9 cellular contexts compared by ENCODE assay signal in genomic region chr6:130602151-130602770, GRCh38.
DNase-seq lines count a peak whose midpoint lies in the region; ATAC-seq and TF ChIP-seq lines count a peak whose summit lies in the region.
"Had no signal": no experiment of that assay in that cellular context is flagged by ENCODE, and none has a peak within 500 bp of the region (broad histone marks: within the 10 kb centered on the region; RNA-seq: fewer than 3 reads in every experiment).

No MANE protein-coding gene starts in this region.

- intact Hi-C loops in A673 (cut with micrococcal nuclease; ENCODE audit: unreplicated experiment) = loop anchor here (5.0 kb wide), 3 partner anchors 100 to 780 kb away; no protein-coding TSS in a partner anchor
- intact Hi-C loops in activated CD4-positive, alpha-beta T cell treated with anti-CD3 and anti-CD28 coated beads, Interleukin-2, amount 10 ng/mL, durations not matched to agents 24 days and 14 days (cut with micrococcal nuclease) = loop anchor here (1.0 to 5.0 kb wide), 2 partner anchors 20 to 85 kb away; no protein-coding TSS in a partner anchor

- peak overlapping the region; percentile 85 for H3K27ac ChIP-seq in A673 (ENCODE audit: low read depth, low read length, poor library complexity, severe bottlenecking)
- no peak overlapping the region for H3K27ac ChIP-seq in Karpas-422 (ENCODE audit: low read length)

- no peaks in the 10 kb centered on the region for H3K79me2 ChIP-seq in Karpas-422 (ENCODE audit: low read length)

- H3K4me1 Mint-ChIP-seq in HFFc6 (ENCODE audit: low read depth) = peaks cover 82% of the 10 kb centered on the region
- peaks cover 29% of the 10 kb centered on the region for H3K4me1 Mint-ChIP-seq in activated CD4-positive, alpha-beta T cell treated with anti-CD3 and anti-CD28 coated beads, Interleukin-2, amount 10 ng/mL, durations not matched to agents 24 days and 14 days

- peaks cover 14% of the 10 kb centered on the region for H3K36me3 Mint-ChIP-seq in HFFc6 (ENCODE audit: low read depth)
- peaks cover 18% of the 10 kb centered on the region for H3K36me3 Mint-ChIP-seq in activated CD4-positive, alpha-beta T cell treated with anti-CD3 and anti-CD28 coated beads, Interleukin-2, amount 10 ng/mL, durations not matched to agents 24 days and 14 days (ENCODE audit: low read depth)
- H3K36me3 Mint-ChIP-seq: memory B cell had no signal

- 0 out of 2 replicates have a peak, but pooled peaks cover 2% of the 10 kb centered on the region for H3K9me2 ChIP-seq in Karpas-422 (replicated peaks; ENCODE audit: insufficient read depth, low read length)

- H3K9ac ChIP-seq in Karpas-422 (ENCODE audit: low read length) = no peak overlapping the region

- no peak overlapping the region for H3K4me3 ChIP-seq in A673 (ENCODE audit: low read depth, low read length, poor library complexity, severe bottlenecking)
- no peak overlapping the region for H3K4me3 ChIP-seq in Karpas-422 (ENCODE audit: low read length)

- H3K9me3 ChIP-seq in A673 (ENCODE audit: low read depth, low read length, poor library complexity, severe bottlenecking) = no peaks in the 10 kb centered on the region
- H3K9me3 ChIP-seq in Karpas-422 (ENCODE audit: low read length) = no peaks in the 10 kb centered on the region

- POLR2A ChIA-PET in A673 (lab: Charles Lee; ENCODE audit: low non-redundant PET) = no interaction called here

- H3K4me3 Mint-ChIP-seq in HFFc6 = peak overlapping the region; percentile 46
- peak overlapping the region; percentile 16 for H3K4me3 Mint-ChIP-seq in activated CD4-positive, alpha-beta T cell treated with anti-CD3 and anti-CD28 coated beads, Interleukin-2, amount 10 ng/mL, durations not matched to agents 24 days and 14 days
- H3K4me3 Mint-ChIP-seq: memory B cell had no signal

- CTCF ChIA-PET in A673 (lab: Charles Lee) = interaction anchor here (0.5 to 0.6 kb wide), 3 partner anchors 23 to 461 kb away, joined by 3 to 9 read pairs (median 3); partner anchors contain the start of gene EPB41L2

- H3K27me3 ChIP-seq in A673 (replicated peaks; ENCODE audit: insufficient read depth, low read depth, low read length, poor library complexity) = no peaks in the 10 kb centered on the region
- H3K27me3 ChIP-seq in Karpas-422 (ENCODE audit: low read length) = no peaks in the 10 kb centered on the region

- no peak overlapping the region for H2AFZ ChIP-seq in Karpas-422 (ENCODE audit: low read length)

- H3K4me2 ChIP-seq in Karpas-422 (ENCODE audit: low read depth, low read length, poor library complexity, severe bottlenecking) = no peak overlapping the region

- H4K20me1 ChIP-seq in Karpas-422 (ENCODE audit: insufficient read depth, low read depth, low read length) = no peaks in the 10 kb centered on the region

- TF ChIP-seq CTCF in A673 (conservative IDR thresholded peaks at IDR 0.05; ENCODE audit: low read depth, low read length) (no peak), HFFc6 (IDR thresholded peaks at IDR 0.05) (no peak)

- DNase-seq in A673 (ENCODE audit: low spot score) = peak; percentile 96
- peak; percentile 99 for DNase-seq in HFFc6
- DNase-seq in activated CD4-positive, alpha-beta T cell treated with anti-CD3 and anti-CD28 coated beads, Interleukin-2, amount 10 ng/mL, durations not matched to agents 24 days and 14 days = peak; percentile 65
- DNase-seq in glomerular visceral epithelial cell (ENCODE audit: extremely low spot score) = peak; percentile 81
- DNase-seq in NCI-H524 treated with DMSO at 0.1 percent for 48 hours (lab: John Stamatoyannopoulos, UW) = no peak
- DNase-seq in Karpas-422 = no peak

- peaks cover 3% of the 10 kb centered on the region for H3K27me3 Mint-ChIP-seq in HFFc6 (ENCODE audit: insufficient read depth)
- H3K27me3 Mint-ChIP-seq in activated CD4-positive, alpha-beta T cell treated with anti-CD3 and anti-CD28 coated beads, Interleukin-2, amount 10 ng/mL, durations not matched to agents 24 days and 14 days = peaks cover 2% of the 10 kb centered on the region
- H3K27me3 Mint-ChIP-seq: memory B cell had no signal

- H3K27ac Mint-ChIP-seq in HFFc6 = peak overlapping the region; percentile 74
- H3K27ac Mint-ChIP-seq in activated CD4-positive, alpha-beta T cell treated with anti-CD3 and anti-CD28 coated beads, Interleukin-2, amount 10 ng/mL, durations not matched to agents 24 days and 14 days = peak overlapping the region; percentile 50
- H3K27ac Mint-ChIP-seq: memory B cell had no signal

- no TSS peak for BruUV-seq in A673 (replicated peaks; lab: Mats Ljungman, UMichigan)

- no peak for ATAC-seq in GM21447 (IDR thresholded peaks at IDR 0.05; ENCODE audit: unreplicated experiment)
- no peak for ATAC-seq in GM21717 (IDR thresholded peaks at IDR 0.05; ENCODE audit: unreplicated experiment)

- H3K9me3 Mint-ChIP-seq in HFFc6 = no peaks in the 10 kb centered on the region
- peaks cover 29% of the 10 kb centered on the region for H3K9me3 Mint-ChIP-seq in activated CD4-positive, alpha-beta T cell treated with anti-CD3 and anti-CD28 coated beads, Interleukin-2, amount 10 ng/mL, durations not matched to agents 24 days and 14 days
- H3K9me3 Mint-ChIP-seq: memory B cell had no signal

- H3K36me3 ChIP-seq in A673 (ENCODE audit: insufficient read depth, low read length, poor library complexity, severe bottlenecking) (no peaks in the 10 kb centered on the region), Karpas-422 (ENCODE audit: insufficient read depth, low read length) (no peaks in the 10 kb centered on the region)

- H3K4me1 ChIP-seq in A673 (ENCODE audit: insufficient read depth, low read length, poor library complexity, severe bottlenecking) = peaks cover 45% of the 10 kb centered on the region
- no peaks in the 10 kb centered on the region for H3K4me1 ChIP-seq in Karpas-422 (ENCODE audit: low read length)

Comparison
In these comparisons a context has a peak if more than half of its experiments do, and no peak if none do; other contexts are left out.
1. DNase-seq: peak in A673 (single experiment), HFFc6 (single experiment), activated CD4-positive, alpha-beta T cell treated with anti-CD3 and anti-CD28 coated beads, Interleukin-2, amount 10 ng/mL, durations not matched to agents 24 days and 14 days (single experiment) and glomerular visceral epithelial cell (single experiment); none in NCI-H524 treated with DMSO at 0.1 percent for 48 hours (single experiment) and Karpas-422 (single experiment).